19 cellular contexts compared by ENCODE assay signal in genomic region chr15:75583689-75584088, GRCh38.
"Had no signal": no experiment of that assay in that cellular context is flagged by ENCODE, and none has a peak within 500 bp of the region (broad histone marks: within the 10 kb centered on the region; RNA-seq: fewer than 3 reads in every experiment).

No MANE protein-coding gene starts in this region.

- H3K36me3 ChIP-seq: gastrocnemius medialis, neutrophil, pancreas, tibial artery had no signal

- H3K4me3 ChIP-seq: body of pancreas, gastrocnemius medialis, pancreas, spleen, tibial artery had no signal

- H3K27ac ChIP-seq: body of pancreas, gastrocnemius medialis, neutrophil, pancreas, spleen, tibial artery had no signal

- ATAC-seq: activated CD8-positive, alpha-beta memory T cell treated with anti-CD3 and anti-CD28 coated beads, Interleukin-2, amount 10 ng/mL, durations not matched to agents 7 days and 5 days; activated T-helper 17 cell treated with anti-CD3 and anti-CD28 coated beads, Interleukin-2, amount 50 U/mL, for 72 hours; body of pancreas; gastrocnemius medialis; naive thymus-derived CD8-positive, alpha-beta T cell; pancreas; sciatic nerve; stimulated activated naive B cell treated with anti-CD40 and anti-IgM and Interleukin-4, amounts not matched to agents 10 μg/mL and 1 μg/mL and 100 μg/mL, for 72 hours; T-cell had no signal

- DNase-seq: activated CD4-positive, alpha-beta memory T cell treated with anti-CD3 and anti-CD28 coated beads, Interleukin-2, amount 10 ng/mL, durations not matched to agents 7 days and 5 days; activated CD4-positive, alpha-beta T cell treated with anti-CD3 and anti-CD28 coated beads for 48 hours; activated CD4-positive, CD25-positive, alpha-beta regulatory T cell; activated CD8-positive, alpha-beta memory T cell treated with anti-CD3 and anti-CD28 coated beads, Interleukin-2, amount 10 ng/mL, durations not matched to agents 7 days and 5 days; activated naive CD4-positive, alpha-beta T cell treated with Interleukin-2 at 50 U/mL for 16 hours; activated naive CD8-positive, alpha-beta T cell treated with anti-CD3 and anti-CD28 coated beads, Interleukin-2, amount 10 ng/mL, durations not matched to agents 7 days and 5 days; body of pancreas; erythroblast; gastrocnemius medialis; naive thymus-derived CD8-positive, alpha-beta T cell; pancreas; spleen; stimulated activated CD4-positive, alpha-beta T cell treated with anti-CD3 and anti-CD28 coated beads, Interleukin-4, amount 100 ng/mL, for 4 hours; stimulated activated naive B cell treated with anti-CD40 and anti-IgM and Interleukin-4, amounts not matched to agents 10 μg/mL and 1 μg/mL and 100 μg/mL, for 72 hours; T-cell; tibial artery had no signal

- H3K9me3 ChIP-seq: body of pancreas, gastrocnemius medialis, neutrophil, pancreas, spleen, tibial artery had no signal

- H3K4me1 ChIP-seq: body of pancreas, pancreas had no signal

- H3K27me3 ChIP-seq: body of pancreas, gastrocnemius medialis, neutrophil, pancreas, spleen, tibial artery had no signal
